In the genomic region with DNA sequence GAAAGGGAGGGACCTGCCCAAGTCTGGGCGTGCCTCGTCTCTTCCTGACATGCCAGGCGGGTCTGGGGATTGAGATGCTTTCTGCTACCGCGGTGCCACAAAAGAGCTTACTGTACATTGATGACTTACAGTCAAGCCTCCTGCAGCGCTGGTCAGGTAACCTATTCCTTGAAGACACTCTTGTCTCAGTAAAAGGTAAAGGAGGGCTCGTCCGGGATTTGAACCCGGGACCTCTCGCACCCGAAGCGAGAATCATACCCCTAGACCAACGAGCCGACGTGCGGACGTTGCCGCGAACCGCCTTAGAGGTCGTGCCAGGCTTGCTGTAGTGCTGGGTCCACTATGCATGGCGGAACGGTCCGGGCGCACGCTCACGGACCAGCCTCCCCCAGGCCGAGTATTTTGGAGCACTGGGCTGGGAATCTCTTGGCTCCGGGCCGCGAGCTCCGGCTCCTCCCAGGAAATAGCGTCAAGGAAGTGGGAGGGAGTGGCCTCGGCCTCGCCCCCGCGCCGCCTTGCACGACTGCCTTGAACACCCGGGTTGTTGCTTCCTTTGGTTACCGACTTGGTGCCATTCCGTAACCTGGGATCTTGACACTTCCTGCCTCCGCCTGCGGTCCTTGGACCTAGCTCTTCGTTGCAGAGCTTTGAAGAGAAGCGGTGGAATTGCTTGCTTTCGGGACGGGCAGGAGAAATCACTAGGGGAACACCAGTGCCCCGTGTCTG, we compare ENCODE assay signal across 8 cellular contexts.
DNase-seq lines count a peak whose midpoint lies in the region; ATAC-seq and TF ChIP-seq lines count a peak whose summit lies in the region.

No MANE protein-coding gene starts in this region.

- H3K4me1 ChIP-seq in mucosa of stomach (ENCODE audit: control insufficient read depth, insufficient read depth, low read length) = peaks cover 9% of the 10 kb centered on the region

- ATAC-seq in GM21381 (IDR thresholded peaks at IDR 0.05; ENCODE audit: unreplicated experiment) = peak; percentile 36

- no peaks in the 10 kb centered on the region for H3K9me3 ChIP-seq in mucosa of stomach (ENCODE audit: control insufficient read depth, low read length)

- H3K36me3 ChIP-seq in mucosa of stomach (ENCODE audit: control insufficient read depth, insufficient read depth, low read length) = peaks cover under 1% of the 10 kb centered on the region

- no peaks in the 10 kb centered on the region for H3K27me3 ChIP-seq in mucosa of stomach (ENCODE audit: control insufficient read depth, insufficient read depth, low read length)

- TF ChIP-seq POLR2A in erythroblast (IDR thresholded peaks at IDR 0.05; ENCODE audit: low read length) = peak; percentile 74

- DNase-seq in COR-L47 (lab: John Stamatoyannopoulos, UW) = peak; percentile 68
- DNase-seq in HUDEP-2 (lab: John Stamatoyannopoulos, UW; ENCODE audit: unreplicated experiment in 76 of 76) = peak in 73 of 76 experiments; percentile 49 to 98 (median 88)
- peak; percentile 98 for DNase-seq in OCI-M1 (lab: John Stamatoyannopoulos, UW)
- DNase-seq in activated T-cell treated with anti-CD3 and anti-CD28 coated beads for 48 hours (ENCODE audit: low read depth) = peak; percentile 84
- DNase-seq in erythroblast (lab: John Stamatoyannopoulos, UW) = peak; percentile 90 to 95
- peak; percentile 76 to 91 for DNase-seq in stimulated activated CD8-positive, alpha-beta memory T cell treated with anti-CD3 and anti-CD28 coated beads, Interleukin-4, amount 100 ng/mL, for 4 hours (ENCODE audit: low read depth in 2 of 2, low spot score in 1 of 2)

- H3K4me3 ChIP-seq in mucosa of stomach (ENCODE audit: low read length) = peak overlapping the region; percentile 85

- H3K9ac ChIP-seq in mucosa of stomach (ENCODE audit: low read length) = peak overlapping the region; percentile 91

Comparison
In these comparisons a context has a peak if more than half of its experiments do, and no peak if none do; other contexts are left out.
1. Peak in every context shown above with its lines: DNase-seq, ATAC-seq and H3K4me3 ChIP-seq.